ENCODE assay signal across 9 cellular contexts in genomic region chr1:31633117-31633516, GRCh38. TPM values are rescaled to one million over a fixed set of nuclear protein-coding genes. Genes with fewer than 3 reads are reported as not detected.
DNase-seq lines count a peak whose midpoint lies in the region; ATAC-seq, FAIRE-seq and TF ChIP-seq lines count a peak whose summit lies in the region.
"Had no signal": no experiment of that assay in that cellular context is flagged by ENCODE, and none has a peak within 500 bp of the region (broad histone marks: within the 10 kb centered on the region; RNA-seq: fewer than 3 reads in every experiment).

No MANE protein-coding gene starts in this region.

- CTCF ChIA-PET in HEK293T (lab: Yijun Ruan, JAX): interaction anchor here (0.6 to 1.9 kb wide), 5 partner anchors 10 to 244 kb away, joined by 3 to 7 read pairs (median 3); partner anchors contain the start of gene PEF1
- CTCF ChIA-PET in activated CD8-positive, alpha-beta T cell treated with anti-CD3 and anti-CD28 coated beads, Interleukin-2, amount 10 ng/mL, durations not matched to agents 7 days and 5 days (lab: Charles Lee): interaction anchor here (1.0 to 1.3 kb wide), 4 partner anchors 9 to 156 kb away, joined by 5 to 10 read pairs (median 5); partner anchors contain the start of gene PEF1

- POLR2A ChIA-PET in HEK293T (lab: Yijun Ruan, JAX): interaction anchor here (0.9 kb wide), 1 partner anchor 9 kb away, joined by 3 read pairs; no protein-coding TSS in a partner anchor
- POLR2A ChIA-PET in activated CD8-positive, alpha-beta T cell treated with anti-CD3 and anti-CD28 coated beads, Interleukin-2, amount 10 ng/mL, durations not matched to agents 7 days and 5 days (lab: Charles Lee): interaction anchor here (1.2 kb wide), 2 partner anchors 10 to 155 kb away, joined by 3 to 5 read pairs; no protein-coding TSS in a partner anchor

- no peak overlapping the region for H3K18ac ChIP-seq in neuronal stem cell (ENCODE audit: low read length)

- no peak overlapping the region for H3K23ac ChIP-seq in neuronal stem cell (ENCODE audit: low read depth, low read length, poor library complexity)

- H3K4me1 ChIP-seq in mucosa of descending colon (ENCODE audit: low read depth): peaks cover 31% of the 10 kb centered on the region
- H3K4me1 ChIP-seq in neuronal stem cell (ENCODE audit: control insufficient read depth in 2 of 2, insufficient read depth in 1 of 2, low read depth in 1 of 2, low read length in 2 of 2): peaks cover 0 to 6% of the 10 kb centered on the region in 2 donors

- DNase-seq in D721Med (ENCODE audit: insufficient read length, low spot score): no peak
- peak; percentile 74 for DNase-seq in HEK293T (ENCODE audit: extremely low spot score)
- DNase-seq in activated CD8-positive, alpha-beta T cell treated with anti-CD3 and anti-CD28 coated beads, Interleukin-2, amount 10 ng/mL, durations not matched to agents 7 days and 5 days: peak; percentile 33
- peak in 2 of 3 donors; percentile 76 to 83 for DNase-seq in mucosa of descending colon
- DNase-seq in neuronal stem cell (ENCODE audit: low spot score): no peak
- no peak for DNase-seq in NCI-H1694 treated with DMSO at 0.1 percent for 48 hours (lab: John Stamatoyannopoulos, UW)

- H3K4me2 ChIP-seq in neuronal stem cell (ENCODE audit: insufficient read depth, low read length, poor library complexity, severe bottlenecking): no peak overlapping the region

- no peak overlapping the region for H2AFZ ChIP-seq in neuronal stem cell (ENCODE audit: low read length)

- H2BK120ac ChIP-seq in neuronal stem cell (ENCODE audit: low read depth, low read length): no peak overlapping the region

- H3K79me1 ChIP-seq in neuronal stem cell (ENCODE audit: low read depth, low read length): no peaks in the 10 kb centered on the region

- H3K27me3 Mint-ChIP-seq in activated CD8-positive, alpha-beta T cell treated with anti-CD3 and anti-CD28 coated beads, Interleukin-2, amount 10 ng/mL, durations not matched to agents 7 days and 5 days (ENCODE audit: low read depth): no peaks in the 10 kb centered on the region

- H2BK5ac ChIP-seq in neuronal stem cell (ENCODE audit: low read length): no peak overlapping the region

- no peak overlapping the region for H3K27ac Mint-ChIP-seq in activated CD8-positive, alpha-beta T cell treated with anti-CD3 and anti-CD28 coated beads, Interleukin-2, amount 10 ng/mL, durations not matched to agents 7 days and 5 days

- H3K36me3 Mint-ChIP-seq in activated CD8-positive, alpha-beta T cell treated with anti-CD3 and anti-CD28 coated beads, Interleukin-2, amount 10 ng/mL, durations not matched to agents 7 days and 5 days (ENCODE audit: low read depth): peaks cover 11% of the 10 kb centered on the region

- H3K9ac ChIP-seq in neuronal stem cell (ENCODE audit: low read depth, low read length, poor library complexity): no peak overlapping the region

- H3K36me3 ChIP-seq in mucosa of descending colon (ENCODE audit: low read depth) (no peaks in the 10 kb centered on the region), neuronal stem cell (replicated peaks in 1 of 2; ENCODE audit: control insufficient read depth in 2 of 2, insufficient read depth in 2 of 2, low read length in 2 of 2) (peaks cover 18 to 69% of the 10 kb centered on the region in 2 donors)

- no peaks in the 10 kb centered on the region for H3K27me3 ChIP-seq in neuronal stem cell (ENCODE audit: control insufficient read depth in 3 of 3, insufficient read depth in 3 of 3, low read depth in 1 of 3, low read length in 3 of 3)
- H3K27me3 ChIP-seq: adrenal gland had no signal

- no peak overlapping the region for H2BK12ac ChIP-seq in neuronal stem cell (ENCODE audit: low read length)

- FAIRE-seq in D721Med (lab: Jason Lieb, UNC): no peak

- H4K91ac ChIP-seq in neuronal stem cell (ENCODE audit: low read depth, low read length, poor library complexity): no peak overlapping the region

- peak; percentile 26 for TF ChIP-seq CTCF in D721Med (IDR thresholded peaks at IDR 0.05; ENCODE audit: insufficient read depth, missing control alignments)
- TF ChIP-seq CTCF in mucosa of descending colon (IDR thresholded peaks at IDR 0.05): peak; percentile 44

- H2BK15ac ChIP-seq in neuronal stem cell (ENCODE audit: low read length): no peak overlapping the region

- H3K9me3 ChIP-seq in mucosa of descending colon: no peaks in the 10 kb centered on the region
- H3K9me3 ChIP-seq in neuronal stem cell (replicated peaks in 1 of 2; ENCODE audit: control insufficient read depth in 2 of 2, insufficient read depth in 1 of 2, low read depth in 1 of 2, low read length in 2 of 2): no peaks in the 10 kb centered on the region
- H3K9me3 ChIP-seq: adrenal gland had no signal

- H3K14ac ChIP-seq in neuronal stem cell (ENCODE audit: low read length): no peak overlapping the region

- intact Hi-C loops in mucosa of descending colon (cut with DNase I, micrococcal nuclease): no loop called here

- no peak overlapping the region for H2AK5ac ChIP-seq in neuronal stem cell (ENCODE audit: low read depth, low read length)

- H4K8ac ChIP-seq in neuronal stem cell (ENCODE audit: low read depth, low read length): no peak overlapping the region

- no CpG with 5 or more reads among the region's 4 CpGs for WGBS in neuronal stem cell (ENCODE audit: extremely low coverage in 2 of 2, insufficient read length in 2 of 2, insufficient replicate concordance in 1 of 2), 2 donors

- peaks cover 13% of the 10 kb centered on the region for H3K4me1 Mint-ChIP-seq in activated CD8-positive, alpha-beta T cell treated with anti-CD3 and anti-CD28 coated beads, Interleukin-2, amount 10 ng/mL, durations not matched to agents 7 days and 5 days (ENCODE audit: low read depth)

- H3K9me3 Mint-ChIP-seq in activated CD8-positive, alpha-beta T cell treated with anti-CD3 and anti-CD28 coated beads, Interleukin-2, amount 10 ng/mL, durations not matched to agents 7 days and 5 days (ENCODE audit: insufficient read depth): no peaks in the 10 kb centered on the region

- H3K4ac ChIP-seq in neuronal stem cell (ENCODE audit: low read length): no peak overlapping the region

- H3K4me3 ChIP-seq in mucosa of descending colon (no peak overlapping the region), neuronal stem cell (ENCODE audit: low read length in 2 of 2) (no peak overlapping the region)
- H3K4me3 ChIP-seq: adrenal gland had no signal

- H3K4me3 Mint-ChIP-seq in activated CD8-positive, alpha-beta T cell treated with anti-CD3 and anti-CD28 coated beads, Interleukin-2, amount 10 ng/mL, durations not matched to agents 7 days and 5 days: no peak overlapping the region

- no peak overlapping the region for H3K27ac ChIP-seq in neuronal stem cell (replicated peaks; ENCODE audit: low read length)
- H3K27ac ChIP-seq: adrenal gland had no signal

- no peak for ATAC-seq in activated CD8-positive, alpha-beta T cell treated with anti-CD3 and anti-CD28 coated beads, Interleukin-2, amount 10 ng/mL, durations not matched to agents 7 days and 5 days
- ATAC-seq in mucosa of descending colon (peak; percentile 77), HG02678 (IDR thresholded peaks at IDR 0.05; ENCODE audit: unreplicated experiment) (no peak), HG03135 (IDR thresholded peaks at IDR 0.05; ENCODE audit: unreplicated experiment) (no peak)

TF ChIP-seq in HEK293T, 16 proteins besides CTCF, POLR2A, EP300 and RAD21:
- no peak for TF ChIP-seq L3MBTL2 (conservative IDR thresholded peaks at IDR 0.05)
- no peak for TF ChIP-seq FOXM1 (IDR thresholded peaks at IDR 0.05; ENCODE audit: borderline replicate concordance)
- no peak for TF ChIP-seq ARNT (IDR thresholded peaks at IDR 0.05)
- no peak for TF ChIP-seq HDGF (IDR thresholded peaks at IDR 0.05; ENCODE audit: borderline replicate concordance)
- TF ChIP-seq ZNF384 (IDR thresholded peaks at IDR 0.05): no peak
- no peak for TF ChIP-seq TARDBP (IDR thresholded peaks at IDR 0.05)
- TF ChIP-seq FOXA1 (IDR thresholded peaks at IDR 0.05): no peak
- TF ChIP-seq CTBP1 (IDR thresholded peaks at IDR 0.05; ENCODE audit: borderline replicate concordance): no peak
- no peak for TF ChIP-seq LEF1 (IDR thresholded peaks at IDR 0.05; ENCODE audit: borderline replicate concordance)
- no peak for TF ChIP-seq FOXK2 (IDR thresholded peaks at IDR 0.05)
- no peak for TF ChIP-seq SUZ12 (IDR thresholded peaks at IDR 0.05)
- TF ChIP-seq NFRKB (IDR thresholded peaks at IDR 0.05): no peak
- TF ChIP-seq ELF4 (IDR thresholded peaks at IDR 0.05): no peak
- TF ChIP-seq SP1 (IDR thresholded peaks at IDR 0.05): no peak
- TF ChIP-seq BHLHE40 (IDR thresholded peaks at IDR 0.05; ENCODE audit: borderline replicate concordance): no peak
- TF ChIP-seq PKNOX1 (IDR thresholded peaks at IDR 0.05): no peak
TF ChIP-seq in HEK293T: peak in this region for 0.

RNA-seq across cellular contexts. Expression of gene PEF1, which starts 11.6 kb away (rescaled TPM):
- total RNA-seq in activated CD8-positive, alpha-beta T cell treated with anti-CD3 and anti-CD28 coated beads, Interleukin-2, amount 10 ng/mL, durations not matched to agents 7 days and 5 days: 10 to 100 TPM; 55.2 to 58.0 TPM
- 10 to 100 TPM; 47.5 to 54.5 (median 52.9) TPM for total RNA-seq in mucosa of descending colon
- polyA plus RNA-seq in neuronal stem cell (2013, experiment 1 of 2): 43.1 TPM
- 43.8 TPM for polyA plus RNA-seq in neuronal stem cell (2013, experiment 2 of 2)

RNA-seq across cellular contexts. Expression of gene HCRTR1, which starts 15.6 kb away (rescaled TPM):
- not detected for total RNA-seq in activated CD8-positive, alpha-beta T cell treated with anti-CD3 and anti-CD28 coated beads, Interleukin-2, amount 10 ng/mL, durations not matched to agents 7 days and 5 days
- not detected for total RNA-seq in mucosa of descending colon
- polyA plus RNA-seq in neuronal stem cell (2013, experiment 1 of 2): 0.28 TPM
- polyA plus RNA-seq in neuronal stem cell (2013, experiment 2 of 2): 0.22 TPM

RNA-seq across cellular contexts. Expression of gene TINAGL1, which starts 56.8 kb away (rescaled TPM):
- total RNA-seq in activated CD8-positive, alpha-beta T cell treated with anti-CD3 and anti-CD28 coated beads, Interleukin-2, amount 10 ng/mL, durations not matched to agents 7 days and 5 days: not detected
- 100 to 1,000 TPM; 104 to 169 (median 148) TPM for total RNA-seq in mucosa of descending colon
- polyA plus RNA-seq in neuronal stem cell (2013, experiment 1 of 2): 0.06 TPM
- polyA plus RNA-seq in neuronal stem cell (2013, experiment 2 of 2): not detected

Comparison
In these comparisons a context has a peak if more than half of its experiments do, and no peak if none do; other contexts are left out.
1. DNase-seq: peak in HEK293T (single experiment), activated CD8-positive, alpha-beta T cell treated with anti-CD3 and anti-CD28 coated beads, Interleukin-2, amount 10 ng/mL, durations not matched to agents 7 days and 5 days (single experiment) and mucosa of descending colon (2 of 3); none in D721Med (single experiment), neuronal stem cell (single experiment) and NCI-H1694 treated with DMSO at 0.1 percent for 48 hours (single experiment).
2. RNA of gene TINAGL1, which starts 56.8 kb away (total RNA-seq): 104 to 169 TPM in mucosa of descending colon; not detected in activated CD8-positive, alpha-beta T cell treated with anti-CD3 and anti-CD28 coated beads, Interleukin-2, amount 10 ng/mL, durations not matched to agents 7 days and 5 days; every median in the first group is over 100 times any median in the second.